In genomic region chr1:167431261-167431908, GRCh38 we compare ENCODE assay signal across 12 cellular contexts.
A peak's percentile ranks its signal among the peaks of the same experiment; 100 is the strongest.
DNase-seq lines count a peak whose midpoint lies in the region; ATAC-seq and TF ChIP-seq lines count a peak whose summit lies in the region.
"Had no signal": no experiment of that assay in that cellular context is flagged by ENCODE, and none has a peak within 500 bp of the region (broad histone marks: within the 10 kb centered on the region; RNA-seq: fewer than 3 reads in every experiment).

No MANE protein-coding gene starts in this region.

- no peaks in the 10 kb centered on the region for H3K9me2 ChIP-seq in DOHH2 (replicated peaks; ENCODE audit: control insufficient read depth, low read length)
- H3K9me2 ChIP-seq in OCI-LY7 (ENCODE audit: insufficient read depth, low read length), result no peaks in the 10 kb centered on the region

- H3K4me3 ChIP-seq in DOHH2 (ENCODE audit: low read length) (peak overlapping the region; percentile 71), OCI-LY7 (ENCODE audit: low read depth, low read length, poor library complexity, severe bottlenecking) (peak overlapping the region; percentile 1)
- H3K4me3 ChIP-seq: suprapubic skin had no signal

- no TSS peak for BruUV-seq in OCI-LY7 (replicated peaks; lab: Mats Ljungman, UMichigan)

- H3K79me2 ChIP-seq in DOHH2 (ENCODE audit: control insufficient read depth, low read length), result no peaks in the 10 kb centered on the region
- H3K79me2 ChIP-seq in OCI-LY7 (ENCODE audit: insufficient read depth, low read depth, low read length), result no peaks in the 10 kb centered on the region

- no peak for TF ChIP-seq CTCF in DOHH2 (IDR thresholded peaks at IDR 0.05; ENCODE audit: low read depth, low read length, poor library complexity, severe bottlenecking)
- TF ChIP-seq CTCF in OCI-LY7 (conservative IDR thresholded peaks at IDR 0.05; ENCODE audit: low read length), result no peak

- intact Hi-C loops in OCI-LY7 (cut with micrococcal nuclease; ENCODE audit: unreplicated experiment), result no loop called here
- intact Hi-C loops in left ventricle myocardium superior (cut with micrococcal nuclease), result no loop called here

- H3K27me3 ChIP-seq in DOHH2 (ENCODE audit: control insufficient read depth, low read length), result no peaks in the 10 kb centered on the region
- H3K27me3 ChIP-seq: suprapubic skin had no signal

- ATAC-seq in GM18909 (IDR thresholded peaks at IDR 0.05; ENCODE audit: poor library complexity, unreplicated experiment) (peak; percentile 38), left ventricle myocardium superior (peak; percentile 70), HG02763 (IDR thresholded peaks at IDR 0.05; ENCODE audit: unreplicated experiment) (no peak), HG03565 (IDR thresholded peaks at IDR 0.05; ENCODE audit: unreplicated experiment) (no peak), GM19328 (IDR thresholded peaks at IDR 0.05; ENCODE audit: unreplicated experiment) (no peak)

- peak overlapping the region; percentile 94; the same call in 1 of the 2 replicates for H2AFZ ChIP-seq in OCI-LY7 (ENCODE audit: low read length)

- H3K4me1 ChIP-seq in DOHH2 (ENCODE audit: control insufficient read depth, low read length) (peaks cover 73% of the 10 kb centered on the region), OCI-LY7 (ENCODE audit: insufficient read depth, low read length, poor library complexity, severe bottlenecking) (peaks cover 41% of the 10 kb centered on the region)

- H3K27ac ChIP-seq in DOHH2 (ENCODE audit: low read depth, low read length) (peak overlapping the region; percentile 95), OCI-LY7 (ENCODE audit: low read depth, low read length, poor library complexity, severe bottlenecking) (peak overlapping the region; percentile 38)
- H3K27ac ChIP-seq: suprapubic skin, VCaP had no signal

- POLR2A ChIA-PET in OCI-LY7 (lab: Charles Lee), result interaction anchor here (0.5 to 2.0 kb wide), 7 partner anchors 17 to 211 kb away, joined by 3 to 5 read pairs (median 4); partner anchors contain the start of gene POU2F1

- DNase-seq in OCI-LY7 (ENCODE audit: low spot score) (peak; percentile 48), left ventricle myocardium superior (no peak), NCI-H2107 (lab: John Stamatoyannopoulos, UW) (no peak)
- DNase-seq: mesenchymal stem cell; stimulated activated CD4-positive, alpha-beta T cell treated with anti-CD3 and anti-CD28 coated beads, Interleukin-12 subunit alpha, Interleukin-12 subunit beta, amount 100 ng/mL, for 4 hours had no signal

- H3F3A ChIP-seq in DOHH2 (ENCODE audit: control insufficient read depth, insufficient read depth), result peaks cover 37% of the 10 kb centered on the region

- no peaks in the 10 kb centered on the region for H4K20me1 ChIP-seq in DOHH2 (ENCODE audit: control insufficient read depth, insufficient read depth, low read depth, low read length)
- H4K20me1 ChIP-seq in OCI-LY7 (ENCODE audit: insufficient read depth, low read length), result no peaks in the 10 kb centered on the region

- H3K36me3 ChIP-seq in DOHH2 (ENCODE audit: control insufficient read depth, low read length) (peaks cover 10% of the 10 kb centered on the region), OCI-LY7 (ENCODE audit: insufficient read depth, low read length) (no peaks in the 10 kb centered on the region)
- H3K36me3 ChIP-seq: suprapubic skin had no signal

- H3K9me3 ChIP-seq in DOHH2 (ENCODE audit: control insufficient read depth, insufficient read depth, low read length) (no peaks in the 10 kb centered on the region), OCI-LY7 (ENCODE audit: low read length) (no peaks in the 10 kb centered on the region)
- H3K9me3 ChIP-seq: suprapubic skin had no signal

- CTCF ChIA-PET in OCI-LY7 (lab: Charles Lee; ENCODE audit: unreplicated experiment), result interaction anchor here (0.6 kb wide), 1 partner anchor 185 kb away, joined by 18 read pairs; no protein-coding TSS in a partner anchor

- H3K4me2 ChIP-seq in DOHH2 (ENCODE audit: low read length) (peak overlapping the region; percentile 99), OCI-LY7 (ENCODE audit: low read length) (peak overlapping the region; percentile 77)

Comparison
In these comparisons a context has a peak if more than half of its experiments do, and no peak if none do; other contexts are left out.
1. ATAC-seq: peak in GM18909 (single experiment) and left ventricle myocardium superior (single experiment); none in HG02763 (single experiment), HG03565 (single experiment) and GM19328 (single experiment).